10 cellular contexts compared by ENCODE assay signal in the genomic region with DNA sequence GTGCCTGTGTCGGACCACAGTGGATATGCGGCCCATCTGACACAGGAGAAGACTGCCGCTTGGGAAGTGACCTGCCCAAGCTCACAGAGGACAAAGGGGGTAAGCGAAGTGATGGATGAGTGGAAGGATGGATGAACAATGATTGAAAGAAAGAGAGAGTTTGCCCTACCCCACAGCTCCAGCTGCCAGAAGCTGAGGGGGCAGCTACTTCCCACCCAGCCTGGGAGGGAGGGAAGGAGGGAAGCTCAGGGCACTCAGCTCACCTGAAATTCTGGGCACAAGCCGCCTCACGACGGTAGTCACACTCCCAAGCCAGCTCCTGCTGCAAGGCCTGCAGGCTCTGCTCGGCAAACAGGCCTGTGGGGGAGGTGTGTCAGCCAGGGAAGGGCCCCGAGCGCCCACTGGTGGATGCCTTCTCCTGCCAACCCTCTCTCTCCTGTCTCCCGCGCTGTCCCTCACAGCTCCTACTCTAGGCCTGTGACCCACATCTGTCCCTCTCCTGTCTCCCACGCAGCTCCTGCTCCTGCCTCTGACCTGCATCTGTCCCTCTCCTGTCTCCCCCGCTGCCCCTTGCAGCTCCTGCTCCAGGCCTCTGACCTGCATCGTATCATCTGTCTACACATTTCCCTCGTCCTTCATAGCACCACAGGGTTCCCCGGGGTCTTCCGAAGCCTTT. TPM values are rescaled to one million over a fixed set of nuclear protein-coding genes. Genes with fewer than 3 reads are reported as not detected.
A peak's percentile ranks its signal among the peaks of the same experiment; 100 is the strongest.
DNase-seq lines count a peak whose midpoint lies in the region; ATAC-seq and TF ChIP-seq lines count a peak whose summit lies in the region.
"Had no signal": no experiment of that assay in that cellular context is flagged by ENCODE, and none has a peak within 500 bp of the region (broad histone marks: within the 10 kb centered on the region; RNA-seq: fewer than 3 reads in every experiment).

No MANE protein-coding gene starts in this region.

- H2AFZ ChIP-seq in H9 (ENCODE audit: low read length), result no peak overlapping the region

- ATAC-seq in T-helper 17 cell (no peak), GM18519 (IDR thresholded peaks at IDR 0.05; ENCODE audit: low FRiP score, unreplicated experiment) (no peak), GM19463 (IDR thresholded peaks at IDR 0.05; ENCODE audit: unreplicated experiment) (no peak), T-cell (replicated peaks in 1 of 4) (no peak)
- ATAC-seq in CD4-positive, alpha-beta T cell (ENCODE audit: poor library complexity), result no peak

- WGBS in H9 (ENCODE audit: extremely low coverage, insufficient read length, low lambda C conversion rate), result no CpG with 5 or more reads among the region's 18 CpGs

- CTCF ChIA-PET in CD4-positive, alpha-beta T cell (lab: Charles Lee), result no interaction called here
- CTCF ChIA-PET in T-cell (lab: Charles Lee), result no interaction called here

- H4K5ac ChIP-seq in H9 (ENCODE audit: insufficient read length, low read depth, low read length), result no peak overlapping the region

- H3K4me3 Mint-ChIP-seq in H9 (no peak overlapping the region), T-helper 17 cell (no peak overlapping the region), T-cell (no peak overlapping the region)
- no peak overlapping the region for H3K4me3 Mint-ChIP-seq in CD4-positive, alpha-beta T cell

- no peaks in the 10 kb centered on the region for H3K79me2 ChIP-seq in H9 (ENCODE audit: insufficient read depth, low read length)

- H4K20me1 ChIP-seq in H9 (ENCODE audit: control insufficient read depth, insufficient read depth, insufficient read length), result no peaks in the 10 kb centered on the region

- H3K9me3 Mint-ChIP-seq in H9, result no peaks in the 10 kb centered on the region
- no peaks in the 10 kb centered on the region for H3K9me3 Mint-ChIP-seq in CD4-positive, alpha-beta T cell
- no peaks in the 10 kb centered on the region for H3K9me3 Mint-ChIP-seq in T-cell

- no peak overlapping the region for H3K18ac ChIP-seq in H9 (ENCODE audit: insufficient read length, low read depth, low read length)

- no peak overlapping the region for H2BK15ac ChIP-seq in H9 (ENCODE audit: low read depth, low read length)

- H2BK20ac ChIP-seq in H9 (ENCODE audit: low read depth, low read length, poor library complexity, severe bottlenecking), result no peak overlapping the region

- no peak overlapping the region for H3K27ac ChIP-seq in H9 (ENCODE audit: insufficient read length, low read depth, low read length)
- H3K27ac ChIP-seq in CD4-positive, alpha-beta T cell (ENCODE audit: low read depth, low read length), result no peak overlapping the region

- H3K27me3 Mint-ChIP-seq in H9 (ENCODE audit: low read depth) (no peaks in the 10 kb centered on the region; the same call in 1 of the 2 replicates), T-helper 17 cell (no peaks in the 10 kb centered on the region), T-cell (no peaks in the 10 kb centered on the region)
- no peaks in the 10 kb centered on the region for H3K27me3 Mint-ChIP-seq in CD4-positive, alpha-beta T cell

- H3K9ac ChIP-seq in H9 (ENCODE audit: extremely low read depth, insufficient read length, low read length), result no peak overlapping the region

- H2AK5ac ChIP-seq in H9 (ENCODE audit: insufficient read length, low read length), result no peak overlapping the region

- H3K9me3 ChIP-seq in H9 (ENCODE audit: control insufficient read depth, low read depth, low read length) (no peaks in the 10 kb centered on the region), T-helper 17 cell (ENCODE audit: control insufficient read depth, low read length, poor library complexity, severe bottlenecking) (no peaks in the 10 kb centered on the region)
- H3K9me3 ChIP-seq in CD4-positive, alpha-beta T cell (ENCODE audit: control insufficient read depth, low read length), result no peaks in the 10 kb centered on the region

- H3K14ac ChIP-seq in H9 (ENCODE audit: insufficient read depth, low read length), result no peak overlapping the region

- intact Hi-C loops in CD4-positive, alpha-beta T cell (cut with DNase I, micrococcal nuclease), result no loop called here

- H3K23ac ChIP-seq in H9 (ENCODE audit: insufficient read length, low read depth, low read length), result no peak overlapping the region

- TF ChIP-seq CTCF in H9 (conservative IDR thresholded peaks at IDR 0.05), result peak; percentile 71
- peak; percentile 19 for TF ChIP-seq CTCF in foreskin fibroblast (IDR thresholded peaks at IDR 0.05; ENCODE audit: low read depth, low read length)
- TF ChIP-seq CTCF in CD4-positive, alpha-beta T cell (IDR thresholded peaks at IDR 0.05), result no peak

- H3K23me2 ChIP-seq in H9 (ENCODE audit: insufficient read length, low read depth, low read length, poor library complexity, severe bottlenecking), result no peaks in the 10 kb centered on the region

- peaks cover 29 to 57% (median 49%) of the 10 kb centered on the region in 3 experiments for H3K36me3 Mint-ChIP-seq in H9 (ENCODE audit: insufficient read depth in 1 of 3, low read depth in 3 of 3)
- H3K36me3 Mint-ChIP-seq in T-helper 17 cell (ENCODE audit: low read depth), result peaks cover 13% of the 10 kb centered on the region
- peaks cover 62% of the 10 kb centered on the region for H3K36me3 Mint-ChIP-seq in CD4-positive, alpha-beta T cell (ENCODE audit: low read depth)
- H3K36me3 Mint-ChIP-seq in T-cell, result peaks cover 39% of the 10 kb centered on the region

- H3K56ac ChIP-seq in H9 (ENCODE audit: insufficient read length, low read depth, low read length), result no peak overlapping the region

- POLR2A ChIA-PET in CD4-positive, alpha-beta T cell (lab: Charles Lee), result no interaction called here
- POLR2A ChIA-PET in T-cell (lab: Charles Lee), result no interaction called here

- no peak overlapping the region for H4K91ac ChIP-seq in H9 (ENCODE audit: insufficient read length, low read depth, low read length)

- H3K4me1 Mint-ChIP-seq in H9 (peaks cover 5 to 13% of the 10 kb centered on the region in 2 experiments; a peak in 3 of 4 replicates), T-helper 17 cell (peaks cover 5% of the 10 kb centered on the region), T-cell (peaks cover 0 to 8% (median 0%) of the 10 kb centered on the region in 3 donors)
- no peaks in the 10 kb centered on the region for H3K4me1 Mint-ChIP-seq in CD4-positive, alpha-beta T cell (ENCODE audit: low read depth)

- no peak overlapping the region for H4K8ac ChIP-seq in H9 (replicated peaks; ENCODE audit: insufficient read length, low read depth, low read length)

- no peak overlapping the region for H2BK5ac ChIP-seq in H9 (ENCODE audit: insufficient read length, low read length)

- H3K4ac ChIP-seq in H9 (ENCODE audit: low read depth, low read length), result no peak overlapping the region

- DNase-seq in H9 (peak; percentile 82), T-helper 17 cell (no peak), foreskin fibroblast (peak in 1 of 2 donors; percentile 57), putamen (ENCODE audit: low spot score) (peak; percentile 44), T-cell (no peak)
- no peak for DNase-seq in CD4-positive, alpha-beta T cell
- DNase-seq: activated CD4-positive, alpha-beta T cell treated with anti-CD3 and anti-CD28 coated beads for 1 hour; MV-4-11 had no signal

- H3T11ph ChIP-seq in H9 (ENCODE audit: low read length), result no peak overlapping the region

- no peaks in the 10 kb centered on the region for H3K27me3 ChIP-seq in H9 (ENCODE audit: insufficient read depth, low read length)
- no peaks in the 10 kb centered on the region for H3K27me3 ChIP-seq in CD4-positive, alpha-beta T cell (ENCODE audit: control insufficient read depth, insufficient read depth, low read length)

- no peak overlapping the region for H3K4me3 ChIP-seq in foreskin fibroblast (ENCODE audit: low read depth in 1 of 2, low read length in 2 of 2)

- no peak overlapping the region for H3K4me2 ChIP-seq in H9 (ENCODE audit: insufficient read depth, insufficient read length, low read length)

- H2BK120ac ChIP-seq in H9 (ENCODE audit: low read depth, low read length, poor library complexity, severe bottlenecking), result no peak overlapping the region

- no peak overlapping the region for H2BK12ac ChIP-seq in H9 (ENCODE audit: insufficient read length, low read depth, low read length)

- H3K27ac Mint-ChIP-seq in H9 (peak overlapping the region; percentile 46 to 72 (median 62); a peak in 4 of 7 replicates), T-helper 17 cell (peak overlapping the region; percentile 22), T-cell (no peak overlapping the region)
- no peak overlapping the region for H3K27ac Mint-ChIP-seq in CD4-positive, alpha-beta T cell

- H3K79me1 ChIP-seq in H9 (ENCODE audit: insufficient read depth, low read depth, low read length, poor library complexity, severe bottlenecking), result no peaks in the 10 kb centered on the region

- no peaks in the 10 kb centered on the region for H3K4me1 ChIP-seq in H9 (ENCODE audit: insufficient read depth, low read length)

RNA-seq across cellular contexts. Expression of gene NUMBL, which starts 12.0 kb away (rescaled TPM):
- total RNA-seq in H9 (2021) (32.6 and 34.5 TPM in 2 replicates), T-helper 17 cell (1 to 10 TPM; 5.7 to 7.5 TPM), T-cell (10 to 100 TPM in 3 of 5 donors, 1 to 10 TPM in 2; 7.1 to 19.0 (median 13.1) TPM)
- total RNA-seq in CD4-positive, alpha-beta T cell, result 1 to 10 TPM; 5.2 to 5.4 TPM

RNA-seq across cellular contexts. Expression of gene COQ8B, which starts 14.2 kb away (rescaled TPM):
- total RNA-seq in H9 (2021), result 40.5 and 42.0 TPM in 2 replicates
- 10 to 100 TPM; 25.1 to 35.6 TPM for total RNA-seq in T-helper 17 cell
- 10 to 100 TPM; 16.4 to 18.3 TPM for total RNA-seq in CD4-positive, alpha-beta T cell
- total RNA-seq in T-cell, result 10 to 100 TPM; 30.8 to 60.1 (median 53.9) TPM

RNA-seq across cellular contexts. Expression of gene ITPKC, which starts 14.4 kb away (rescaled TPM):
- total RNA-seq in H9 (2021), result 11.2 and 11.8 TPM in 2 replicates
- total RNA-seq in T-helper 17 cell, result 1 to 10 TPM; 6.5 to 8.3 TPM
- 1 to 10 TPM; 3.7 to 4.5 TPM for total RNA-seq in CD4-positive, alpha-beta T cell
- total RNA-seq in T-cell, result 10 to 100 TPM in 1 of 5 donors, 1 to 10 TPM in 4; 5.9 to 11.8 (median 9.3) TPM

RNA-seq across cellular contexts. Expression of gene ACTMAP, which starts 47.8 kb away (rescaled TPM):
- total RNA-seq in H9 (2021) (27.7 and 31.5 TPM in 2 replicates), T-helper 17 cell (1 to 10 TPM; 6.7 to 7.8 TPM), T-cell (1 to 10 TPM; 4.7 to 8.3 (median 6.8) TPM)
- total RNA-seq in CD4-positive, alpha-beta T cell, result 1 to 10 TPM; 3.9 to 5.7 TPM

RNA-seq across cellular contexts. Expression of gene SNRPA, which starts 48.5 kb away (rescaled TPM):
- total RNA-seq in H9 (2021) (199 and 225 TPM in 2 replicates), T-helper 17 cell (10 to 100 TPM; 67.3 to 81.8 TPM), T-cell (100 to 1,000 TPM in 1 of 5 donors, 10 to 100 TPM in 4; 65.2 to 101 (median 79.1) TPM)
- total RNA-seq in CD4-positive, alpha-beta T cell, result 10 to 100 TPM; 60.3 to 76.7 TPM

Comparison
In these comparisons a context has a peak if more than half of its experiments do, and no peak if none do; other contexts are left out.
1. DNase-seq: peak in H9 (single experiment) and putamen (single experiment); none in T-helper 17 cell (0 of 3), CD4-positive, alpha-beta T cell (0 of 10) and T-cell (0 of 34).
2. H3K27ac Mint-ChIP-seq: peak in H9 (3 of 3) and T-helper 17 cell (single experiment); none in CD4-positive, alpha-beta T cell (single experiment) and T-cell (0 of 2).